ENCODE assay signal across 4 cellular contexts in the genomic region with DNA sequence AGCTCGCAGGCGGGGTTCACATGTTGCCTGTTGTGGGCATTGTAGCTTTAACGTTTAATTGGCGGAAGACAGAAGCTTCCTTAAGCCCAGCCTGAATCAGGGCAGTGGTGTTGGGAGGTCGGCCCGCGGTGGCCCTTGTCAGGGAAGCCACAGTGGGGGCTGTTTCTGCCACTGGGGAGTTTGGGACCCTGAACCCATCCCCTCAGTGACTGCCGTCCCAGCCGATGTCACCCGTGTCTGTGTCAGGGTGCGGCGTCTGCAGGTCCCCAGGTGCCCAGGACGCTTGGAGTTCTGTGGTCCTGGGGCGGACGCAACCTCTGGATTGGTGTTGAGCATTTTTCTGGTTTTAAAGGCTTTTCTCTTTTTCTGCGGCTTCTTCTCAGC. TPM values are rescaled to one million over a fixed set of nuclear protein-coding genes. Genes with fewer than 3 reads are reported as not detected.
"Had no signal": no experiment of that assay in that cellular context is flagged by ENCODE, and none has a peak within 500 bp of the region (broad histone marks: within the 10 kb centered on the region; RNA-seq: fewer than 3 reads in every experiment).

No MANE protein-coding gene starts in this region.

RNA-seq across cellular contexts. Expression of a gene that starts 31.0 kb away (rescaled TPM):
- total RNA-seq: endothelial cell of umbilical vein, frontal cortex, glomerular endothelial cell had no signal
- polyA plus RNA-seq: fibroblast of lung had no signal

RNA-seq across cellular contexts. Expression of a gene that starts 59.4 kb away (rescaled TPM):
- total RNA-seq: glomerular endothelial cell had no signal
